2 cellular contexts compared by ENCODE assay signal in genomic region chr5:113162770-113163169, GRCh38.
TF ChIP-seq lines count a peak whose summit lies in the region.

No MANE protein-coding gene starts in this region.

TF ChIP-seq in liver, 16 proteins besides CTCF, POLR2A, EP300 and RAD21 (continued from another document):
- TF ChIP-seq ZBTB33 (IDR thresholded peaks at IDR 0.05) (no peak), EGR1 (IDR thresholded peaks at IDR 0.05; ENCODE audit: low read depth in 2 of 2) (no peak), YY1 (IDR thresholded peaks at IDR 0.05) (no peak), NR2F2 (IDR thresholded peaks at IDR 0.05) (no peak), ATF3 (IDR thresholded peaks at IDR 0.05) (no peak)

TF ChIP-seq in HepG2, 621 proteins besides CTCF, POLR2A, EP300 and RAD21 (continued from another document):
- TF ChIP-seq ZNF318 (CRISPR knock-in tag; IDR thresholded peaks at IDR 0.05) (no peak), ZNF281 (CRISPR knock-in tag; IDR thresholded peaks at IDR 0.05; ENCODE audit: borderline replicate concordance) (no peak), GMEB2 (CRISPR knock-in tag; IDR thresholded peaks at IDR 0.05; ENCODE audit: low read depth) (no peak), TIGD3 (CRISPR knock-in tag; IDR thresholded peaks at IDR 0.05; ENCODE audit: borderline replicate concordance) (no peak), ZNF512B (CRISPR knock-in tag; IDR thresholded peaks at IDR 0.05; ENCODE audit: borderline replicate concordance) (no peak), MAZ (IDR thresholded peaks at IDR 0.05; ENCODE audit: borderline replicate concordance, low read depth, low read length) (no peak), MAZ (CRISPR knock-in tag; IDR thresholded peaks at IDR 0.05; ENCODE audit: low read depth) (no peak), DZIP1 (CRISPR knock-in tag; IDR thresholded peaks at IDR 0.05) (no peak), BRD4 (CRISPR knock-in tag; IDR thresholded peaks at IDR 0.05) (no peak), STAT5B (CRISPR knock-in tag; IDR thresholded peaks at IDR 0.05) (no peak), SAP130 (CRISPR knock-in tag; IDR thresholded peaks at IDR 0.05; ENCODE audit: low read depth) (no peak), E2F2 (CRISPR knock-in tag; IDR thresholded peaks at IDR 0.05; ENCODE audit: borderline replicate concordance) (no peak), PRDM4 (CRISPR knock-in tag; IDR thresholded peaks at IDR 0.05; ENCODE audit: borderline replicate concordance) (no peak), ZNF460 (CRISPR knock-in tag; IDR thresholded peaks at IDR 0.05; ENCODE audit: borderline replicate concordance) (no peak)
